14 cellular contexts compared by ENCODE assay signal in the genomic region with DNA sequence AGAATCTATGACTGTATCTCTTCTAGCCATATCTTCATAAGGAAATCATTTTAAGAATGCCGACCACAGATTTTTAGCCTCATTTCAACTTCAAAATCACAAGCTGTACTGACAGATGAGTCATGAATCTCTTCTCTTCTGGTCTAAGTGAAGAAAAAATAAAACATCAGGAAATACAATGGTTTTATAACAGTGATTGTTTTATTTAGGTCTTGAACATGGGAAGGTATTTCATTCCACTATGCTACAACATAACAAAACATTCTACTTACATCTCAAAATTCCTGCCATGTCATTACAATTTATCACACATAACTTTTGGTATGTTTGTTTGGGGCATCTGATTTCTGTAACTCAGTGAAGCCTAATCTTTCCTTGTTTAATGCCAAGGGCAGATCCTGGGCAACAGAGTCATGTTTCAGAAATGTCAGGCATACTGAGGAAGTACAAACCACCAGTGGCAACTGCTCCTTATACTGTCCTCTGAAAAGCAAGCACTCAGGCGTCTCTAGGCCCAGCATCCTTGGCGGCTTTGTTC.
DNase-seq lines count a peak whose midpoint lies in the region; ATAC-seq and TF ChIP-seq lines count a peak whose summit lies in the region.
"Had no signal": no experiment of that assay in that cellular context is flagged by ENCODE, and none has a peak within 500 bp of the region (broad histone marks: within the 10 kb centered on the region; RNA-seq: fewer than 3 reads in every experiment).

No MANE protein-coding gene starts in this region.

- H3K27me3 ChIP-seq in RWPE2 (ENCODE audit: insufficient read depth, poor library complexity, severe bottlenecking) = no peaks in the 10 kb centered on the region
- no peaks in the 10 kb centered on the region for H3K27me3 ChIP-seq in ascending aorta
- H3K27me3 ChIP-seq: BLaER1 treated with 17β-estradiol and CSF1 and Interleukin-3, amounts not matched to agents 10 nM and 100 nM had no signal

- H3K36me3 ChIP-seq in RWPE2 (ENCODE audit: low read depth) = no peaks in the 10 kb centered on the region
- H3K36me3 ChIP-seq in ascending aorta = no peaks in the 10 kb centered on the region
- H3K36me3 ChIP-seq: BLaER1 treated with 17β-estradiol and CSF1 and Interleukin-3, amounts not matched to agents 10 nM and 100 nM had no signal

- DNase-seq in Caki2 (ENCODE audit: low read depth) = peak; percentile 80
- no peak for DNase-seq in RWPE2 (ENCODE audit: low spot score)
- peak; percentile 40 for DNase-seq in epithelial cell of esophagus (ENCODE audit: low read depth)
- no peak for DNase-seq in omental fat pad (ENCODE audit: low spot score)
- no peak for DNase-seq in activated naive CD4-positive, alpha-beta T cell treated with anti-CD3 and anti-CD28 coated beads, Interleukin-2, amount 50 U/mL, for 16 hours
- no peak for DNase-seq in ascending aorta (ENCODE audit: low spot score in 2 of 2)
- no peak for DNase-seq in HuH-7.5 (ENCODE audit: low spot score)
- no peak for DNase-seq in GM13976 (ENCODE audit: low spot score)
- DNase-seq: activated naive CD4-positive, alpha-beta T cell treated with anti-CD3 and anti-CD28 coated beads for 36 hours; dermis blood vessel endothelial cell; foreskin fibroblast; KG1; NCI-H1930 had no signal

- ATAC-seq in RWPE2 (ENCODE audit: low read depth) = peak; percentile 57; the same call in 2 of the 3 replicates
- ATAC-seq in omental fat pad (ENCODE audit: low FRiP score) = peak; percentile 77

- intact Hi-C loops in ascending aorta (cut with DNase I) = no loop called here

- H3K4me1 ChIP-seq in RWPE2 (ENCODE audit: insufficient read depth, poor library complexity, severe bottlenecking) (peaks cover 13% of the 10 kb centered on the region), ascending aorta (no peaks in the 10 kb centered on the region)
- H3K4me1 ChIP-seq: BLaER1 treated with 17β-estradiol and CSF1 and Interleukin-3, amounts not matched to agents 10 nM and 100 nM had no signal

- H3K27ac ChIP-seq in RWPE2 (ENCODE audit: poor library complexity, severe bottlenecking) (peak overlapping the region; percentile 40), ascending aorta (no peak overlapping the region)
- H3K27ac ChIP-seq: BLaER1 treated with 17β-estradiol and CSF1 and Interleukin-3, amounts not matched to agents 10 nM and 100 nM had no signal

- H3K9me3 ChIP-seq in RWPE2 (ENCODE audit: severe bottlenecking) (no peaks in the 10 kb centered on the region), ascending aorta (no peaks in the 10 kb centered on the region)

- H3K4me3 ChIP-seq in RWPE2 (ENCODE audit: severe bottlenecking) = no peak overlapping the region
- H3K4me3 ChIP-seq in epithelial cell of esophagus (ENCODE audit: low read length) = no peak overlapping the region
- H3K4me3 ChIP-seq in ascending aorta = no peak overlapping the region
- H3K4me3 ChIP-seq: BLaER1 treated with 17β-estradiol and CSF1 and Interleukin-3, amounts not matched to agents 10 nM and 100 nM had no signal

- in situ Hi-C loops in Caki2 (cut with HindIII; ENCODE audit: low pct_unique_long_range_greater_than_20kb, low sequenced_read_pairs) (no loop called here), GM13976 (cut with MboI; ENCODE audit: low sequenced_read_pairs, unreplicated experiment) (no loop called here)

- TF ChIP-seq CTCF in RWPE2 (IDR thresholded peaks at IDR 0.05; ENCODE audit: poor library complexity, severe bottlenecking) (no peak), epithelial cell of esophagus (IDR thresholded peaks at IDR 0.05; ENCODE audit: insufficient read depth, low read depth, low read length, missing control alignments) (no peak), omental fat pad (IDR thresholded peaks at IDR 0.05) (no peak), ascending aorta (IDR thresholded peaks at IDR 0.05) (no peak), GM13976 (IDR thresholded peaks at IDR 0.05; ENCODE audit: borderline replicate concordance, control extremely low read depth, extremely low read depth, insufficient read depth, missing control alignments) (no peak)

Comparison
In these comparisons a context has a peak if more than half of its experiments do, and no peak if none do; other contexts are left out.
1. DNase-seq: peak in Caki2 (single experiment) and epithelial cell of esophagus (single experiment); none in RWPE2 (single experiment), omental fat pad (single experiment), activated naive CD4-positive, alpha-beta T cell treated with anti-CD3 and anti-CD28 coated beads, Interleukin-2, amount 50 U/mL, for 16 hours (single experiment), ascending aorta (0 of 2), HuH-7.5 (single experiment) and GM13976 (single experiment).